In the genomic region with DNA sequence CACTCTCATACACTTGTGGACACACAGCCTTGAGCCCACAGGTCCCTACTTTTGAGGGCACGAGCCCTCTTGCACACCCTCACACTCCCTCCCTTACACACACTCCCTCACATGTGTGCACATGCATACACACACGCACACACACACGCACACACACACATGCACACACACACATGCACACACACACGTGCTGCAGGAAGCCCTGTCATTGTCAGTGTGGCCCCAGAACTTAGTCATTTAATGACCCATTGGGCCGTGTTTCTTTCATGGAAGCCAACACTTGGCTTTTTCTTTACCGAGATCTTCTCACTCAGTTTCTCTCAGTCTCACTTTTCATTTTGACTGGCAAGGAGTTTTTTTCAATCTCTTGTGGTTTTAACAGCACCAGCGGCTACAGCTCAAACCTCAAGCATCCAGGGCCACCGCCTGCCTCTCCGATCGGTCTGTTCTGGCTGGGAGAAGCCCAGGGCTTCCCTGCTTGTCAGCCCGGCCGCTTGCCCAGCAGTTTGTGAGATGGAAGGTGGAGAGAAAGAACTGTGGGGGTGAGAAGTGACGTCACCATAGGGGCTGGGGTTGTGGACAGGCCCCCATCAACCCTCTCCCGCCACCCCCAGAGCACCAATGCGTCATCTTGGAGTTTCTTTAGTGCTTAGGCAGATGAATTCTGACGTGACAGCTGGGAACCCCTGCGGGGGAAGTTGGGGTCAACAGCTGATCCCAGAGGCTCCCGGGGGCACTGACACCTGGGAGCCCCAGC, we compare ENCODE assay signal across 8 cellular contexts. TPM values are rescaled to one million over a fixed set of nuclear protein-coding genes. Genes with fewer than 3 reads are reported as not detected.
A peak's percentile ranks its signal among the peaks of the same experiment; 100 is the strongest.
DNase-seq lines count a peak whose midpoint lies in the region; ATAC-seq and TF ChIP-seq lines count a peak whose summit lies in the region.

No MANE protein-coding gene starts in this region.

- H3K4me1 ChIP-seq in spleen (peaks cover 0 to 40% (median 30%) of the 10 kb centered on the region in 6 donors), thyroid gland (no peaks in the 10 kb centered on the region)

- peaks cover 18% of the 10 kb centered on the region for H3K4me1 Mint-ChIP-seq in activated T-helper 1 cell treated with anti-CD3 and anti-CD28 coated beads, Interleukin-12 subunit alpha, Interleukin-12 subunit beta, Interleukin-2, Interleukin-4 antibody, amounts not matched to agents 30 ng/mL and 10 ng/mL and 1 ng/mL, durations not matched to agents 14 hours and 24 hours and 36 hours (ENCODE audit: low read depth)

- TF ChIP-seq CTCF in spleen (IDR thresholded peaks at IDR 0.05 in 8 of 11, conservative IDR thresholded peaks at IDR 0.05 in 3 of 11) = no peak
- TF ChIP-seq CTCF in thyroid gland (IDR thresholded peaks at IDR 0.05) = no peak

- DNase-seq in GM19240 (ENCODE audit: insufficient read length, low spot score) (peak; percentile 56), hepatic stellate cell (ENCODE audit: low spot score) (no peak), spleen (no peak), thyroid gland (no peak), HuH-7.5 (ENCODE audit: low spot score) (no peak)
- peak; percentile 71 for DNase-seq in activated T-helper 1 cell treated with anti-CD3 and anti-CD28 coated beads, Interleukin-12 subunit alpha, Interleukin-12 subunit beta, Interleukin-2, Interleukin-4 antibody, amounts not matched to agents 30 ng/mL and 10 ng/mL and 1 ng/mL, durations not matched to agents 14 hours and 24 hours and 36 hours (ENCODE audit: low spot score)
- peak; percentile 24 to 41 for DNase-seq in stimulated activated CD8-positive, alpha-beta memory T cell treated with anti-CD3 and anti-CD28 coated beads, Interleukin-15, amount 100 ng/mL, for 4 hours (ENCODE audit: low read depth in 2 of 2)

- H3K9me3 ChIP-seq in spleen (no peaks in the 10 kb centered on the region), thyroid gland (no peaks in the 10 kb centered on the region)

- H3K27ac ChIP-seq in spleen (no peak overlapping the region), thyroid gland (no peak overlapping the region)

- 40 to 48% (median 45%) methylated on average over 18 of the region's 18 CpGs for WGBS in spleen, 5 donors
- WGBS in thyroid gland, 2 donors = 64 to 65% methylated on average over 17 to 18 of the region's 18 CpGs

- TF ChIP-seq POLR2A in spleen (IDR thresholded peaks at IDR 0.05) = no peak
- TF ChIP-seq POLR2A in thyroid gland (IDR thresholded peaks at IDR 0.05) = no peak

- H3K27me3 ChIP-seq in spleen (replicated peaks in 1 of 7) (peaks cover 0 to 11% (median 0%) of the 10 kb centered on the region in 7 donors), thyroid gland (no peaks in the 10 kb centered on the region)

- H3K4me3 ChIP-seq in spleen = peak overlapping the region in 1 of 8 donors; percentile 21
- no peak overlapping the region for H3K4me3 ChIP-seq in thyroid gland (replicated peaks in 1 of 3)

- intact Hi-C loops in activated T-helper 1 cell treated with anti-CD3 and anti-CD28 coated beads, Interleukin-12 subunit alpha, Interleukin-12 subunit beta, Interleukin-2, Interleukin-4 antibody, amounts not matched to agents 30 ng/mL and 10 ng/mL and 1 ng/mL, durations not matched to agents 14 hours and 24 hours and 36 hours (cut with micrococcal nuclease) = loop anchor here (1.0 to 10.0 kb wide), 11 partner anchors 9 to 662 kb away; a partner anchor contains a TSS
- intact Hi-C loops in spleen (cut with DNase I; ENCODE audit: low total_unique reads) = no loop called here
- intact Hi-C loops in thyroid gland (cut with DNase I) = no loop called here

- ATAC-seq in HG03175 (IDR thresholded peaks at IDR 0.05; ENCODE audit: unreplicated experiment) = peak; percentile 41

- no peaks in the 10 kb centered on the region for H3K27me3 Mint-ChIP-seq in activated T-helper 1 cell treated with anti-CD3 and anti-CD28 coated beads, Interleukin-12 subunit alpha, Interleukin-12 subunit beta, Interleukin-2, Interleukin-4 antibody, amounts not matched to agents 30 ng/mL and 10 ng/mL and 1 ng/mL, durations not matched to agents 14 hours and 24 hours and 36 hours (ENCODE audit: insufficient read depth)

- H3K36me3 ChIP-seq in spleen (no peaks in the 10 kb centered on the region), thyroid gland (no peaks in the 10 kb centered on the region)

- no peaks in the 10 kb centered on the region for H3K9me3 Mint-ChIP-seq in activated T-helper 1 cell treated with anti-CD3 and anti-CD28 coated beads, Interleukin-12 subunit alpha, Interleukin-12 subunit beta, Interleukin-2, Interleukin-4 antibody, amounts not matched to agents 30 ng/mL and 10 ng/mL and 1 ng/mL, durations not matched to agents 14 hours and 24 hours and 36 hours

- no peak overlapping the region for H3K4me3 Mint-ChIP-seq in activated T-helper 1 cell treated with anti-CD3 and anti-CD28 coated beads, Interleukin-12 subunit alpha, Interleukin-12 subunit beta, Interleukin-2, Interleukin-4 antibody, amounts not matched to agents 30 ng/mL and 10 ng/mL and 1 ng/mL, durations not matched to agents 14 hours and 24 hours and 36 hours

- no peak overlapping the region for H3K27ac Mint-ChIP-seq in activated T-helper 1 cell treated with anti-CD3 and anti-CD28 coated beads, Interleukin-12 subunit alpha, Interleukin-12 subunit beta, Interleukin-2, Interleukin-4 antibody, amounts not matched to agents 30 ng/mL and 10 ng/mL and 1 ng/mL, durations not matched to agents 14 hours and 24 hours and 36 hours

- H3K36me3 Mint-ChIP-seq in activated T-helper 1 cell treated with anti-CD3 and anti-CD28 coated beads, Interleukin-12 subunit alpha, Interleukin-12 subunit beta, Interleukin-2, Interleukin-4 antibody, amounts not matched to agents 30 ng/mL and 10 ng/mL and 1 ng/mL, durations not matched to agents 14 hours and 24 hours and 36 hours (ENCODE audit: low read depth) = no peaks in the 10 kb centered on the region

RNA-seq across cellular contexts. Expression of a gene that starts 15.8 kb away (rescaled TPM):
- total RNA-seq in activated T-helper 1 cell treated with anti-CD3 and anti-CD28 coated beads, Interleukin-12 subunit alpha, Interleukin-12 subunit beta, Interleukin-2, Interleukin-4 antibody, amounts not matched to agents 30 ng/mL and 10 ng/mL and 1 ng/mL, durations not matched to agents 14 hours and 24 hours and 36 hours = 26.9 and 27.9 TPM in 2 replicates
- total RNA-seq in spleen (1 to 10 TPM; 1.3 to 7.6 (median 2.2) TPM), thyroid gland (not detected)
- polyA plus RNA-seq in spleen = 1 to 10 TPM; 1.7 to 2.0 (median 1.9) TPM

RNA-seq across cellular contexts. Expression of a gene that starts 28.0 kb away (rescaled TPM):
- 74.9 and 75.3 TPM in 2 replicates for total RNA-seq in activated T-helper 1 cell treated with anti-CD3 and anti-CD28 coated beads, Interleukin-12 subunit alpha, Interleukin-12 subunit beta, Interleukin-2, Interleukin-4 antibody, amounts not matched to agents 30 ng/mL and 10 ng/mL and 1 ng/mL, durations not matched to agents 14 hours and 24 hours and 36 hours
- total RNA-seq in spleen (10 to 100 TPM; 33.2 to 65.5 (median 46.5) TPM), thyroid gland (10 to 100 TPM; 17.7 to 39.1 (median 30.6) TPM)
- polyA plus RNA-seq in spleen = 100 to 1,000 TPM in 1 of 3 donors, 10 to 100 TPM in 2; 38.0 to 109 (median 97.2) TPM

Comparison
In these comparisons a context has a peak if more than half of its experiments do, and no peak if none do; other contexts are left out.
1. DNase-seq: peak in GM19240 (single experiment), activated T-helper 1 cell treated with anti-CD3 and anti-CD28 coated beads, Interleukin-12 subunit alpha, Interleukin-12 subunit beta, Interleukin-2, Interleukin-4 antibody, amounts not matched to agents 30 ng/mL and 10 ng/mL and 1 ng/mL, durations not matched to agents 14 hours and 24 hours and 36 hours (single experiment) and stimulated activated CD8-positive, alpha-beta memory T cell treated with anti-CD3 and anti-CD28 coated beads, Interleukin-15, amount 100 ng/mL, for 4 hours (2 of 2); none in hepatic stellate cell (single experiment), spleen (single experiment), thyroid gland (0 of 2) and HuH-7.5 (single experiment).